In genomic region chr11:8839957-8840945, GRCh38 we compare ENCODE assay signal across 10 cellular contexts.
DNase-seq lines count a peak whose midpoint lies in the region; ATAC-seq and TF ChIP-seq lines count a peak whose summit lies in the region.
"Had no signal": no experiment of that assay in that cellular context is flagged by ENCODE, and none has a peak within 500 bp of the region (broad histone marks: within the 10 kb centered on the region; RNA-seq: fewer than 3 reads in every experiment).

No MANE protein-coding gene starts in this region.

- peak; percentile 46 for DNase-seq in T-helper 2 cell treated with Interferon-gamma antibody and Interleukin-4, amounts not matched to agents 5 μg/mL and 100 μg/mL, for 36 hours (ENCODE audit: low spot score)
- DNase-seq in T-helper 2 cell (no peak), amniotic epithelial cell (ENCODE audit: low read depth) (peak; percentile 48), left lobe of liver (ENCODE audit: low spot score) (peak; percentile 16), stomach (peak; percentile 76), hepatic stellate cell (ENCODE audit: low spot score) (no peak), NCI-H1436 (lab: John Stamatoyannopoulos, UW) (no peak), BE2C (no peak)
- DNase-seq: naive B cell had no signal

- H3K27me3 ChIP-seq in stomach (no peaks in the 10 kb centered on the region), BE2C (no peaks in the 10 kb centered on the region)

- H3K4me3 Mint-ChIP-seq in T-helper 2 cell treated with Interferon-gamma antibody and Interleukin-4, amounts not matched to agents 5 μg/mL and 100 μg/mL, for 36 hours: no peak overlapping the region
- H3K4me3 Mint-ChIP-seq: B cell, naive B cell had no signal

- no peak for TF ChIP-seq CTCF in stomach (IDR thresholded peaks at IDR 0.05)
- TF ChIP-seq CTCF in BE2C (IDR thresholded peaks at IDR 0.05; ENCODE audit: low read depth, low read length): no peak

- H3K9me3 ChIP-seq in stomach (no peaks in the 10 kb centered on the region), BE2C (no peaks in the 10 kb centered on the region)

- no peaks in the 10 kb centered on the region for H3K9me3 Mint-ChIP-seq in T-helper 2 cell treated with Interferon-gamma antibody and Interleukin-4, amounts not matched to agents 5 μg/mL and 100 μg/mL, for 36 hours

- H3K4me1 ChIP-seq in stomach: peaks cover 25 to 42% (median 33%) of the 10 kb centered on the region in 4 donors
- H3K4me1 ChIP-seq in BE2C: no peaks in the 10 kb centered on the region

- H3K4me3 ChIP-seq in stomach (no peak overlapping the region), BE2C (ENCODE audit: low read depth, low read length) (no peak overlapping the region)

- H3K27me3 Mint-ChIP-seq in T-helper 2 cell treated with Interferon-gamma antibody and Interleukin-4, amounts not matched to agents 5 μg/mL and 100 μg/mL, for 36 hours (ENCODE audit: low read depth): peaks cover 2% of the 10 kb centered on the region

- H3K36me3 Mint-ChIP-seq in T-helper 2 cell treated with Interferon-gamma antibody and Interleukin-4, amounts not matched to agents 5 μg/mL and 100 μg/mL, for 36 hours (ENCODE audit: low read depth): no peaks in the 10 kb centered on the region
- H3K36me3 Mint-ChIP-seq: naive B cell had no signal

- H3K36me3 ChIP-seq in stomach (no peaks in the 10 kb centered on the region), BE2C (no peaks in the 10 kb centered on the region)

- TF ChIP-seq EP300 in stomach (IDR thresholded peaks at IDR 0.05): no peak

- WGBS in stomach, 5 donors: 20 to 37% (median 29%) methylated on average over 8 of the region's 8 CpGs

- H3K27ac ChIP-seq in stomach: peak overlapping the region; percentile 63 to 86 (median 75)

- no peak for ATAC-seq in left lobe of liver

- H3K27ac Mint-ChIP-seq in T-helper 2 cell treated with Interferon-gamma antibody and Interleukin-4, amounts not matched to agents 5 μg/mL and 100 μg/mL, for 36 hours: no peak overlapping the region
- H3K27ac Mint-ChIP-seq: B cell had no signal

- no peaks in the 10 kb centered on the region for H3K4me1 Mint-ChIP-seq in T-helper 2 cell treated with Interferon-gamma antibody and Interleukin-4, amounts not matched to agents 5 μg/mL and 100 μg/mL, for 36 hours (ENCODE audit: low read depth)
- H3K4me1 Mint-ChIP-seq: B cell, naive B cell had no signal

- intact Hi-C loops in stomach (cut with DNase I; ENCODE audit: low total_unique reads): no loop called here

- TF ChIP-seq POLR2A in stomach (IDR thresholded peaks at IDR 0.05): no peak

Comparison
In these comparisons a context has a peak if more than half of its experiments do, and no peak if none do; other contexts are left out.
1. DNase-seq: peak in T-helper 2 cell treated with Interferon-gamma antibody and Interleukin-4, amounts not matched to agents 5 μg/mL and 100 μg/mL, for 36 hours (single experiment), amniotic epithelial cell (single experiment), left lobe of liver (single experiment) and stomach (single experiment); none in T-helper 2 cell (0 of 5), hepatic stellate cell (single experiment), NCI-H1436 (single experiment) and BE2C (single experiment).